ENCODE assay signal across 9 cellular contexts in the genomic region with DNA sequence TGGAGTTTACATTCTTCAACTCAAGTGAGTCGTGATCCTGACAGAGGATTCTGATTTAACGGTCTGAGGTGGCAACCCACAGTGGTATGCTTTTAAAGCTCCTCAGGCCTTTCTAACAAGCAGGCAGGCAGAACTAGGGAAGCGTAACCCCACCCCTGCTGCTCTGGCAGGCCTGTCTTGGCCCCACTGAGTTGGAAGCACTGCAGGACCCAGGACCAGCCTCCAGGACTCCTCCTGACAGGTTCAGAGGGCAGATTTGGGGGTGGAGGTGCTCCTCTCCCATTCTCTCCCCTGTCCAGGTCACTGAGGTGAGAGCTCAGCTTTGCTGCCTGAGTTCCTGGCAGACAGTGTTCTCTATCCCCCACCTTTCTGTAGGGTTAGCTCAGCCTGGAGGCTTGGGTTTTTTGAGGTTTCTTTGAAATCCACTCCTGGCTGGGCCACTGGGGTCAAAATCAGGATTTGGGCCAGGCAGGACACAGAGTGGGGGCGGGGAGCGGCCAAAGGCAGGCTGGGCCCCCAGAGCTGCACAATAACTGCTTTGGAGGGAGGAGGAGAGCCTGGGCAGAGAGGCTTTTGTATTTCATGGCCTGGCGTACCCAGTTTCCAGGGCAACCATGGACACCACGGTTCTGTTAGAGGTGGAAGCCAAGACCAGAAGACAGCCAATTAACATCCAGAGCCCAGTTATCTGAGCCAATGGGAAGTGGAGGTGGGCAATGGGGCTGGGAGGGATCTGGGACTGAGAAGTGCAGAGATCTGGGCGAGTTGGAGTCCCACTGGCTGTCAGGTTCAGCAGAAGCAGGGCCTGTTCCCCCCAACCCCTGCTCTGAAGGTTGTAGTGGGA. TPM values are rescaled to one million over a fixed set of nuclear protein-coding genes. Genes with fewer than 3 reads are reported as not detected.
A peak's percentile ranks its signal among the peaks of the same experiment; 100 is the strongest.
DNase-seq lines count a peak whose midpoint lies in the region; ATAC-seq and TF ChIP-seq lines count a peak whose summit lies in the region.
"Had no signal": no experiment of that assay in that cellular context is flagged by ENCODE, and none has a peak within 500 bp of the region (broad histone marks: within the 10 kb centered on the region; RNA-seq: fewer than 3 reads in every experiment).

No MANE protein-coding gene starts in this region.

- DNase-seq in EL (peak; percentile 41), NCI-H2196 treated with DMSO at 0.1 percent for 48 hours (lab: John Stamatoyannopoulos, UW; ENCODE audit: unreplicated experiment) (peak; percentile 74), ecto neural progenitor cell (ENCODE audit: low spot score) (peak; percentile 94), middle frontal gyrus (ENCODE audit: extremely low spot score, low spot score) (peak; percentile 50), chondrocyte (ENCODE audit: low spot score) (no peak)
- DNase-seq: HCEC 1CT had no signal

- ATAC-seq in HG03139 (IDR thresholded peaks at IDR 0.05; ENCODE audit: unreplicated experiment) (no peak), GM21515 (IDR thresholded peaks at IDR 0.05; ENCODE audit: unreplicated experiment) (no peak), HG02981 (IDR thresholded peaks at IDR 0.05; ENCODE audit: unreplicated experiment) (no peak)

- no peaks in the 10 kb centered on the region for H3K9me3 Mint-ChIP-seq in chondrocyte (ENCODE audit: low read depth)

- peaks cover 10% of the 10 kb centered on the region for H3K36me3 Mint-ChIP-seq in chondrocyte (ENCODE audit: low read depth)

- no peak overlapping the region for H3K4me3 Mint-ChIP-seq in chondrocyte (ENCODE audit: unreplicated experiment)

- H3K27ac Mint-ChIP-seq in chondrocyte (ENCODE audit: unreplicated experiment): no peak overlapping the region

- peaks cover 29% of the 10 kb centered on the region for H3K4me1 Mint-ChIP-seq in chondrocyte (ENCODE audit: low read depth)

- TF ChIP-seq CTCF in chondrocyte (IDR thresholded peaks at IDR 0.05): no peak

- H3K27me3 Mint-ChIP-seq in chondrocyte (ENCODE audit: low read depth): no peaks in the 10 kb centered on the region

RNA-seq across cellular contexts. Expression of a gene that starts 9.5 kb away (rescaled TPM):
- 48.7 to 61.4 TPM (median 49.8 TPM) in 3 replicates for total RNA-seq in chondrocyte

RNA-seq across cellular contexts. Expression of a gene that starts 9.6 kb away (rescaled TPM):
- total RNA-seq in chondrocyte: 1.9 to 6.8 TPM (median 2.5 TPM) in 3 replicates

RNA-seq across cellular contexts. Expression of a gene that starts 17.5 kb away (rescaled TPM):
- 33.5 to 34.1 TPM (median 33.7 TPM) in 3 replicates for total RNA-seq in chondrocyte

RNA-seq across cellular contexts. Expression of a gene that starts 33.9 kb away (rescaled TPM):
- 144 to 162 TPM (median 148 TPM) in 3 replicates for total RNA-seq in chondrocyte
